In genomic region chr12:19130224-19131019, GRCh38 we compare ENCODE assay signal across 1 cellular context.
A peak's percentile ranks its signal among the peaks of the same experiment; 100 is the strongest.
TF ChIP-seq lines count a peak whose summit lies in the region.

No MANE protein-coding gene starts in this region.

TF ChIP-seq in WTC11, 78 proteins besides CTCF, POLR2A, EP300 and RAD21 (continued from another document):
- no peak for TF ChIP-seq ATF6 (CRISPR knock-in tag; IDR thresholded peaks at IDR 0.05)
- TF ChIP-seq FOXJ3 (CRISPR knock-in tag; IDR thresholded peaks at IDR 0.05; ENCODE audit: borderline replicate concordance), result no peak
- TF ChIP-seq ZBTB21 (CRISPR knock-in tag; IDR thresholded peaks at IDR 0.05; ENCODE audit: borderline replicate concordance), result no peak
- TF ChIP-seq ZBTB43 (CRISPR knock-in tag; IDR thresholded peaks at IDR 0.05), result no peak
- no peak for TF ChIP-seq ZNF317 (CRISPR knock-in tag; IDR thresholded peaks at IDR 0.05; ENCODE audit: borderline replicate concordance, low read depth)
- TF ChIP-seq MXD4 (CRISPR knock-in tag; IDR thresholded peaks at IDR 0.05; ENCODE audit: borderline replicate concordance), result no peak
- no peak for TF ChIP-seq USF2 (CRISPR knock-in tag; IDR thresholded peaks at IDR 0.05)
- TF ChIP-seq NFE2L1 (CRISPR knock-in tag; IDR thresholded peaks at IDR 0.05), result peak; percentile 58; the same call in 1 of the 2 replicates
- peak; percentile 60; the same call in 1 of the 2 replicates for TF ChIP-seq FOXK1 (CRISPR knock-in tag; IDR thresholded peaks at IDR 0.05)
- no peak for TF ChIP-seq PRRX2 (CRISPR knock-in tag; IDR thresholded peaks at IDR 0.05)
- TF ChIP-seq ARID4B (CRISPR knock-in tag; IDR thresholded peaks at IDR 0.05; ENCODE audit: borderline replicate concordance), result no peak
- TF ChIP-seq ERG (CRISPR knock-in tag; IDR thresholded peaks at IDR 0.05), result no peak
- TF ChIP-seq CREB1 (CRISPR knock-in tag; IDR thresholded peaks at IDR 0.05), result no peak
- TF ChIP-seq ZNF416 (CRISPR knock-in tag; IDR thresholded peaks at IDR 0.05), result no peak
- TF ChIP-seq PRDM15 (CRISPR knock-in tag; IDR thresholded peaks at IDR 0.05), result no peak
- TF ChIP-seq ZNF281 (CRISPR knock-in tag; IDR thresholded peaks at IDR 0.05), result peak; percentile 35; the same call in 1 of the 2 replicates
- TF ChIP-seq SP1 (CRISPR knock-in tag; conservative IDR thresholded peaks at IDR 0.05), result peak; percentile 23; the same call in 1 of the 2 replicates
- peak; percentile 28; the same call in 1 of the 2 replicates for TF ChIP-seq ZNF232 (CRISPR knock-in tag; IDR thresholded peaks at IDR 0.05)
- no peak for TF ChIP-seq STAT6 (CRISPR knock-in tag; conservative IDR thresholded peaks at IDR 0.05; ENCODE audit: low read depth)
- TF ChIP-seq TCF7 (CRISPR knock-in tag; IDR thresholded peaks at IDR 0.05; ENCODE audit: low read depth), result no peak
